1 cellular context compared by ENCODE assay signal in genomic region chr5:69444127-69444754, GRCh38.
TF ChIP-seq lines count a peak whose summit lies in the region.

No MANE protein-coding gene starts in this region.

TF ChIP-seq in HepG2, 621 proteins besides CTCF, POLR2A, EP300 and RAD21 (continued from another document and continues in another):
- TF ChIP-seq GLMP (CRISPR knock-in tag; IDR thresholded peaks at IDR 0.05; ENCODE audit: borderline replicate concordance), result no peak
- no peak for TF ChIP-seq ZFP1 (CRISPR knock-in tag; IDR thresholded peaks at IDR 0.05)
- no peak for TF ChIP-seq REST (IDR thresholded peaks at IDR 0.05; ENCODE audit: borderline replicate concordance in 1 of 2, low read depth in 1 of 2, low read length in 2 of 2)
- no peak for TF ChIP-seq GMEB1 (CRISPR knock-in tag; IDR thresholded peaks at IDR 0.05; ENCODE audit: borderline replicate concordance)
- TF ChIP-seq NCOA2 (CRISPR knock-in tag; IDR thresholded peaks at IDR 0.05), result peak; percentile 58
- 0 out of 2 replicates have a peak, but pooled peaks have one; percentile 42 for TF ChIP-seq ZNF770 (CRISPR knock-in tag; IDR thresholded peaks at IDR 0.05)
- 0 out of 2 replicates have a peak, but pooled peaks have one; percentile 7 for TF ChIP-seq ZMYM4 (CRISPR knock-in tag; IDR thresholded peaks at IDR 0.05)
- TF ChIP-seq MNT (IDR thresholded peaks at IDR 0.05), result peak; percentile 50
- peak; percentile 72; the same call in 1 of the 2 replicates for TF ChIP-seq HMG20B (CRISPR knock-in tag; conservative IDR thresholded peaks at IDR 0.05)
- no peak for TF ChIP-seq U2AF2 (IDR thresholded peaks at IDR 0.05; ENCODE audit: low read depth, low read length)
- TF ChIP-seq TGIF2 (CRISPR knock-in tag; IDR thresholded peaks at IDR 0.05), result no peak
- TF ChIP-seq AHDC1 (CRISPR knock-in tag; IDR thresholded peaks at IDR 0.05; ENCODE audit: borderline replicate concordance), result peak; percentile 87
- no peak for TF ChIP-seq ZNF432 (CRISPR knock-in tag; IDR thresholded peaks at IDR 0.05; ENCODE audit: borderline replicate concordance)
- no peak for TF ChIP-seq REL (CRISPR knock-in tag; conservative IDR thresholded peaks at IDR 0.05)
- peak; percentile 58; the same call in 1 of the 2 replicates for TF ChIP-seq MED1 (CRISPR knock-in tag; IDR thresholded peaks at IDR 0.05)
- TF ChIP-seq SMAD1 (CRISPR knock-in tag; IDR thresholded peaks at IDR 0.05; ENCODE audit: borderline replicate concordance, low read depth), result no peak
- no peak for TF ChIP-seq ZNF550 (CRISPR knock-in tag; IDR thresholded peaks at IDR 0.05; ENCODE audit: borderline replicate concordance)
- TF ChIP-seq ZBTB10 (CRISPR knock-in tag; IDR thresholded peaks at IDR 0.05; ENCODE audit: borderline replicate concordance), result no peak
- no peak for TF ChIP-seq MTF1 (CRISPR knock-in tag; IDR thresholded peaks at IDR 0.05)
- peak; percentile 54; the same call in 1 of the 2 replicates for TF ChIP-seq NR2F2 (IDR thresholded peaks at IDR 0.05; ENCODE audit: borderline replicate concordance, low read depth)
- TF ChIP-seq KLF6 (CRISPR knock-in tag; IDR thresholded peaks at IDR 0.05), result no peak
- TF ChIP-seq ATF3 (CRISPR knock-in tag; IDR thresholded peaks at IDR 0.05), result peak; percentile 57; the same call in 1 of the 2 replicates
- TF ChIP-seq ZNF281 (CRISPR knock-in tag; IDR thresholded peaks at IDR 0.05; ENCODE audit: borderline replicate concordance), result peak; percentile 73; the same call in 1 of the 2 replicates
- no peak for TF ChIP-seq IKZF1 (IDR thresholded peaks at IDR 0.05)
